ENCODE assay signal across 8 cellular contexts in genomic region chr22:30301995-30302809, GRCh38. TPM values are rescaled to one million over a fixed set of nuclear protein-coding genes. Genes with fewer than 3 reads are reported as not detected.
DNase-seq lines count a peak whose midpoint lies in the region; ATAC-seq and TF ChIP-seq lines count a peak whose summit lies in the region.

No MANE protein-coding gene starts in this region.

- H3K27me3 Mint-ChIP-seq in activated B cell treated with CpG ODN at 0.5 μM for 24 hours, result no peaks in the 10 kb centered on the region

- peak overlapping the region; percentile 77 to 92 (median 83) for H3K27ac ChIP-seq in heart right ventricle
- H3K27ac ChIP-seq in spleen, result peak overlapping the region; percentile 69 to 94 (median 88)

- H3K36me3 ChIP-seq in heart right ventricle (peaks cover 0 to 64% (median 6%) of the 10 kb centered on the region in 9 donors), spleen (peaks cover 0 to 72% (median 31%) of the 10 kb centered on the region in 6 donors)

- H3K4me3 ChIP-seq in heart right ventricle, result no peak overlapping the region
- peak overlapping the region in 1 of 8 donors; percentile 39 for H3K4me3 ChIP-seq in spleen

- H3K9me3 ChIP-seq in heart right ventricle, result no peaks in the 10 kb centered on the region
- no peaks in the 10 kb centered on the region for H3K9me3 ChIP-seq in spleen

- no peak for TF ChIP-seq POLR2A in spleen (IDR thresholded peaks at IDR 0.05)

- intact Hi-C loops in activated B cell treated with CpG ODN at 0.5 μM for 24 hours (cut with micrococcal nuclease) (no loop called here), heart right ventricle (cut with DNase I) (no loop called here), spleen (cut with DNase I; ENCODE audit: low total_unique reads) (no loop called here)

- peaks cover 31% of the 10 kb centered on the region for H3K36me3 Mint-ChIP-seq in activated B cell treated with CpG ODN at 0.5 μM for 24 hours (ENCODE audit: low read depth)

- H3K4me1 Mint-ChIP-seq in activated B cell treated with CpG ODN at 0.5 μM for 24 hours, result peaks cover 81% of the 10 kb centered on the region

- ATAC-seq in activated B cell treated with CpG ODN at 0.5 μM for 24 hours (ENCODE audit: low read depth) (peak; percentile 46), heart right ventricle (peak; percentile 8 to 52 (median 38)), GM21786 (IDR thresholded peaks at IDR 0.05; ENCODE audit: unreplicated experiment) (no peak)

- 61 to 63% methylated on average over 9 of the region's 9 CpGs for WGBS in heart right ventricle, 2 donors
- 29 to 34% (median 30%) methylated on average over 7 to 9 of the region's 9 CpGs for WGBS in spleen, 5 donors

- peak overlapping the region; percentile 67 for H3K4me3 Mint-ChIP-seq in activated B cell treated with CpG ODN at 0.5 μM for 24 hours

- no peaks in the 10 kb centered on the region for H3K9me3 Mint-ChIP-seq in activated B cell treated with CpG ODN at 0.5 μM for 24 hours

- POLR2A ChIA-PET in activated B cell treated with CpG ODN at 0.5 μM for 24 hours (lab: Charles Lee), result interaction anchor here (0.6 to 10.9 kb wide), 5 partner anchors 10 to 55 kb away, joined by 5 to 131 read pairs (median 48); partner anchors contain the start of genes CASTOR1, CCDC157, SF3A1 and TBC1D10A

- TF ChIP-seq CTCF in activated B cell treated with CpG ODN at 0.5 μM for 24 hours (IDR thresholded peaks at IDR 0.05) (no peak), heart right ventricle (IDR thresholded peaks at IDR 0.05) (no peak), spleen (IDR thresholded peaks at IDR 0.05 in 8 of 11, conservative IDR thresholded peaks at IDR 0.05 in 3 of 11) (peak in 3 of 11 experiments; percentile 10 to 34 (median 26))

- CTCF ChIA-PET in activated B cell treated with CpG ODN at 0.5 μM for 24 hours (lab: Charles Lee), result interaction anchor here (1.3 to 8.1 kb wide), 4 partner anchors 14 to 85 kb away, joined by 4 to 83 read pairs (median 6); partner anchors contain the start of genes CASTOR1, RNF215 and TBC1D10A

- H3K4me1 ChIP-seq in heart right ventricle, result peaks cover 29 to 96% (median 77%) of the 10 kb centered on the region in 9 donors
- peaks cover 62 to 100% (median 74%) of the 10 kb centered on the region in 6 donors for H3K4me1 ChIP-seq in spleen

- H3K27ac Mint-ChIP-seq in activated B cell treated with CpG ODN at 0.5 μM for 24 hours, result peak overlapping the region; percentile 81

- DNase-seq in HT1080 (ENCODE audit: low read depth), result peak; percentile 82
- DNase-seq in activated B cell treated with CpG ODN at 0.5 μM for 24 hours, result peak; percentile 49
- DNase-seq in heart right ventricle, result peak in 1 of 2 donors; percentile 24
- DNase-seq in spleen, result peak; percentile 89
- DNase-seq in mucosa of gallbladder (ENCODE audit: low spot score), result no peak
- no peak for DNase-seq in SW 1271 (lab: John Stamatoyannopoulos, UW)
- DNase-seq in NCI-H1105 treated with DMSO at 0.1 percent for 48 hours (lab: John Stamatoyannopoulos, UW), result no peak

- H3K27me3 ChIP-seq in heart right ventricle (no peaks in the 10 kb centered on the region), spleen (replicated peaks in 1 of 7) (no peaks in the 10 kb centered on the region)

RNA-seq across cellular contexts. Expression of gene CASTOR1, which starts 12.9 kb away (rescaled TPM):
- 1.5 and 6.1 TPM in 2 replicates for total RNA-seq in HT1080 (2014; rRNA removed; shearing (Covaris generic))
- polyA plus RNA-seq in HT1080 (2015; cell fraction: cytosol; rRNA removed), result 11.2 and 11.4 TPM in 2 replicates
- polyA plus RNA-seq in HT1080 (2015; cell fraction: nucleus; rRNA removed), result 14.2 and 17.3 TPM in 2 replicates
- total RNA-seq in activated B cell treated with CpG ODN at 0.5 μM for 24 hours (2.4 and 3.5 TPM in 2 replicates), heart right ventricle (1 to 10 TPM; 2.8 to 7.9 (median 5.4) TPM), spleen (10 to 100 TPM in 5 of 7 donors, 1 to 10 TPM in 2; 7.4 to 18.9 (median 14.6) TPM), mucosa of gallbladder (19.1 TPM)
- polyA plus RNA-seq in heart right ventricle (10 to 100 TPM; 13.9 to 14.7 TPM), spleen (10 to 100 TPM in 2 of 3 donors, 1 to 10 TPM in 1; 5.6 to 12.8 (median 12.0) TPM)

RNA-seq across cellular contexts. Expression of gene TBC1D10A, which starts 24.5 kb away (rescaled TPM):
- total RNA-seq in HT1080 (2014; rRNA removed; shearing (Covaris generic)), result 11.1 and 12.9 TPM in 2 replicates
- 10.1 and 13.4 TPM in 2 replicates for polyA plus RNA-seq in HT1080 (2015; cell fraction: cytosol; rRNA removed)
- polyA plus RNA-seq in HT1080 (2015; cell fraction: nucleus; rRNA removed), result 21.7 and 25.2 TPM in 2 replicates
- total RNA-seq in activated B cell treated with CpG ODN at 0.5 μM for 24 hours (20.1 and 20.4 TPM in 2 replicates), heart right ventricle (1 to 10 TPM; 3.2 to 7.5 (median 5.6) TPM), spleen (10 to 100 TPM; 26.8 to 46.4 (median 34.3) TPM), mucosa of gallbladder (48.4 TPM)
- polyA plus RNA-seq in heart right ventricle (1 to 10 TPM; 6.9 to 9.5 TPM), spleen (10 to 100 TPM; 21.1 to 37.4 (median 22.1) TPM)

RNA-seq across cellular contexts. Expression of gene OSM, which starts 35.6 kb away (rescaled TPM):
- not detected in 2 replicates for total RNA-seq in HT1080 (2014; rRNA removed; shearing (Covaris generic))
- polyA plus RNA-seq in HT1080 (2015; cell fraction: cytosol; rRNA removed), result not detected in 2 replicates
- not detected in 2 replicates for polyA plus RNA-seq in HT1080 (2015; cell fraction: nucleus; rRNA removed)
- total RNA-seq in activated B cell treated with CpG ODN at 0.5 μM for 24 hours (1.0 and 1.7 TPM in 2 replicates), heart right ventricle (1 to 10 TPM in 1 of 10 donors, under 1 TPM in 7, not detected in 2; 0.20 to 2.8 (median 0.44) TPM), spleen (10 to 100 TPM in 2 of 7 donors, 1 to 10 TPM in 5; 2.1 to 16.8 (median 4.5) TPM), mucosa of gallbladder (4.7 TPM)
- polyA plus RNA-seq in heart right ventricle (under 1 TPM in 1 of 2 donors, not detected in 1; 0.22 TPM), spleen (1 to 10 TPM; 1.2 to 2.1 (median 1.7) TPM)

RNA-seq across cellular contexts. Expression of gene SF3A1, which starts 54.5 kb away (rescaled TPM):
- 54.1 and 133 TPM in 2 replicates for total RNA-seq in HT1080 (2014; rRNA removed; shearing (Covaris generic))
- polyA plus RNA-seq in HT1080 (2015; cell fraction: cytosol; rRNA removed), result 115 and 140 TPM in 2 replicates
- polyA plus RNA-seq in HT1080 (2015; cell fraction: nucleus; rRNA removed), result 206 and 230 TPM in 2 replicates
- total RNA-seq in activated B cell treated with CpG ODN at 0.5 μM for 24 hours (263 and 269 TPM in 2 replicates), heart right ventricle (100 to 1,000 TPM in 6 of 10 donors, 10 to 100 TPM in 4; 84.4 to 132 (median 111) TPM), spleen (100 to 1,000 TPM; 154 to 223 (median 182) TPM), mucosa of gallbladder (179 TPM)
- polyA plus RNA-seq in heart right ventricle (10 to 100 TPM; 13.2 to 16.0 TPM), spleen (10 to 100 TPM; 14.9 to 22.8 (median 16.1) TPM)

RNA-seq across cellular contexts. Expression of gene CCDC157, which starts 54.6 kb away (rescaled TPM):
- 2.8 and 3.1 TPM in 2 replicates for total RNA-seq in HT1080 (2014; rRNA removed; shearing (Covaris generic))
- 2.0 and 2.4 TPM in 2 replicates for polyA plus RNA-seq in HT1080 (2015; cell fraction: cytosol; rRNA removed)
- polyA plus RNA-seq in HT1080 (2015; cell fraction: nucleus; rRNA removed), result 1.4 and 2.8 TPM in 2 replicates
- 1.8 and 2.9 TPM in 2 replicates for total RNA-seq in activated B cell treated with CpG ODN at 0.5 μM for 24 hours
- 1 to 10 TPM in 3 of 10 donors, under 1 TPM in 7; 0.11 to 1.2 (median 0.85) TPM for total RNA-seq in heart right ventricle
- polyA plus RNA-seq in heart right ventricle, result 1 to 10 TPM in 1 of 2 donors, under 1 TPM in 1; 0.88 to 1.2 TPM
- total RNA-seq in spleen, result 1 to 10 TPM; 2.1 to 8.1 (median 3.5) TPM
- 1 to 10 TPM; 2.5 to 4.6 (median 3.9) TPM for polyA plus RNA-seq in spleen
- 6.5 TPM for total RNA-seq in mucosa of gallbladder

Comparison
In these comparisons a context has a peak if more than half of its experiments do, and no peak if none do; other contexts are left out.
1. DNase-seq: peak in HT1080 (single experiment), activated B cell treated with CpG ODN at 0.5 μM for 24 hours (single experiment) and spleen (single experiment); none in mucosa of gallbladder (single experiment), SW 1271 (0 of 2) and NCI-H1105 treated with DMSO at 0.1 percent for 48 hours (single experiment).